Comparison of ENCODE assay signal across 1 cellular context in the genomic region with DNA sequence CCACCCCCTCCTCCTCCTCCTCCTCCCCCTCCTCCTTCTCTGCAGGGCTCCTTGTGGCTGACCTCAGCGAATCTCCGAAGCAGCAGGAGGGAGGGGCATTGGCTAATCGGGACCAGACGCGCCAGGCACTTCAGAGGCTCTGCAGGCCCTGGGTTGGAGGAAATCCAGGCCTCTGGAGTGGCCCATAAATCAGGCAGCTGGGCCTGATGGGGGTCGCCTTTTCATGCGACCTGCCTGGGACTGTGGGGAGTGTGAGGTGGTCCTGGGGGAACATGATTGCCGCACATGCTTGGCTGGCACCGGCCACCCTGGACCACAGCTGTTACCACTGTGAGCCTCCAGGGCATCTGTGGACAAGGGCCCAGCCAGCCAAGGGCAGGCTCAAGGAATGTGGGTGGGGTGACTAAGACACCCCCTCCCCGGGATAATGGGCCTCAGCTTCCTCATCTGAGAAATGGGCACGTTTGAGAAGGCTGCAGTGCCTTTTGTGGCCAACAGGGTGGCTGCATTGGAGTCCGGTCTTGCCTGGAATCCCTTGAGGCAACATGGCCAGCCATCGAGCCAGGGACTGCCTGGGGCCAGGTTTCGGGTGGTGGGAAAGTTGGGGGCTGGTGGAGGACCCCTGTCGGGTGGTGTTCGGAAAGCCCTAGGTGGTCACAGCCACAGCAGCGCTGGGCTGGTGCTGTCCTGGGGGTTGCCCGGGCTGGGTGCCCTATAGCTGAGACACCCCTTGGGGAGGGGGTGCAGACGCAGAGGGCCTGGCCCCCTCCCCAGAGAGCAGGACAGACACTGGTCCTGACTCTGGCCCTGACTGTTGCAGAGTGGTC.
TF ChIP-seq lines count a peak whose summit lies in the region.

No MANE protein-coding gene starts in this region.

TF ChIP-seq in HEK293, 187 proteins besides CTCF, POLR2A, EP300 and RAD21 (continued from another document and continues in another):
- TF ChIP-seq, protein P1, sequence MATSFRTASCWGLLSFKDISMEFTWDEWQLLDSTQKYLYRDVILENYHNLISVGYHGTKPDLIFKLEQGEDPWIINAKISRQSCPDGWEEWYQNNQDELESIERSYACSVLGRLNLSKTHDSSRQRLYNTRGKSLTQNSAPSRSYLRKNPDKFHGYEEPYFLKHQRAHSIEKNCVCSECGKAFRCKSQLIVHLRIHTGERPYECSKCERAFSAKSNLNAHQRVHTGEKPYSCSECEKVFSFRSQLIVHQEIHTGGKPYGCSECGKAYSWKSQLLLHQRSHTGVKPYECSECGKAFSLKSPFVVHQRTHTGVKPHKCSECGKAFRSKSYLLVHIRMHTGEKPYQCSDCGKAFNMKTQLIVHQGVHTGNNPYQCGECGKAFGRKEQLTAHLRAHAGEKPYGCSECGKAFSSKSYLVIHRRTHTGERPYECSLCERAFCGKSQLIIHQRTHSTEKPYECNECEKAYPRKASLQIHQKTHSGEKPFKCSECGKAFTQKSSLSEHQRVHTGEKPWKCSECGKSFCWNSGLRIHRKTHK (tag by site-specific recombination; IDR thresholded peaks at IDR 0.05): no peak
- TF ChIP-seq, protein P2, sequence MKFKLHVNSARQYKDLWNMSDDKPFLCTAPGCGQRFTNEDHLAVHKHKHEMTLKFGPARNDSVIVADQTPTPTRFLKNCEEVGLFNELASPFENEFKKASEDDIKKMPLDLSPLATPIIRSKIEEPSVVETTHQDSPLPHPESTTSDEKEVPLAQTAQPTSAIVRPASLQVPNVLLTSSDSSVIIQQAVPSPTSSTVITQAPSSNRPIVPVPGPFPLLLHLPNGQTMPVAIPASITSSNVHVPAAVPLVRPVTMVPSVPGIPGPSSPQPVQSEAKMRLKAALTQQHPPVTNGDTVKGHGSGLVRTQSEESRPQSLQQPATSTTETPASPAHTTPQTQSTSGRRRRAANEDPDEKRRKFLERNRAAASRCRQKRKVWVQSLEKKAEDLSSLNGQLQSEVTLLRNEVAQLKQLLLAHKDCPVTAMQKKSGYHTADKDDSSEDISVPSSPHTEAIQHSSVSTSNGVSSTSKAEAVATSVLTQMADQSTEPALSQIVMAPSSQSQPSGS (tag by site-specific recombination; IDR thresholded peaks at IDR 0.05; ENCODE audit: low read depth): no peak
- TF ChIP-seq ZSCAN30 (tag by site-specific recombination; IDR thresholded peaks at IDR 0.05) (peak; percentile 42), ZNF510 (tag by site-specific recombination; IDR thresholded peaks at IDR 0.05; ENCODE audit: insufficient replicate concordance) (no peak), GLI4 (tag by site-specific recombination; IDR thresholded peaks at IDR 0.05) (no peak), ZNF174 (tag by site-specific recombination; IDR thresholded peaks at IDR 0.05) (no peak), IKZF3 (tag by site-specific recombination; IDR thresholded peaks at IDR 0.05) (no peak), KLF10 (tag by site-specific recombination; IDR thresholded peaks at IDR 0.05) (no peak), ZNF660 (tag by site-specific recombination; IDR thresholded peaks at IDR 0.05) (no peak), ZNF426 (tag by site-specific recombination; IDR thresholded peaks at IDR 0.05) (no peak), ZNF354C (tag by site-specific recombination; IDR thresholded peaks at IDR 0.05; ENCODE audit: borderline replicate concordance, low read depth) (no peak), WT1 (tag by site-specific recombination; IDR thresholded peaks at IDR 0.05) (no peak), ZNF530 (tag by site-specific recombination; IDR thresholded peaks at IDR 0.05; ENCODE audit: low read depth) (no peak), ZNF555 (tag by site-specific recombination; conservative IDR thresholded peaks at IDR 0.05) (no peak), OSR2 (tag by site-specific recombination; IDR thresholded peaks at IDR 0.05) (no peak; the same call in 1 of the 2 replicates), HOXC10 (CRISPR knock-in tag; IDR thresholded peaks at IDR 0.05) (0 out of 2 replicates have a peak, but pooled peaks have one; percentile 42), ZNF777 (tag by site-specific recombination; IDR thresholded peaks at IDR 0.05; ENCODE audit: borderline replicate concordance) (no peak), FEZF1 (tag by site-specific recombination; IDR thresholded peaks at IDR 0.05) (no peak), ZNF19 (tag by site-specific recombination; IDR thresholded peaks at IDR 0.05; ENCODE audit: low read depth) (no peak), ZNF114 (tag by site-specific recombination; IDR thresholded peaks at IDR 0.05) (no peak)
- TF ChIP-seq, protein P3, sequence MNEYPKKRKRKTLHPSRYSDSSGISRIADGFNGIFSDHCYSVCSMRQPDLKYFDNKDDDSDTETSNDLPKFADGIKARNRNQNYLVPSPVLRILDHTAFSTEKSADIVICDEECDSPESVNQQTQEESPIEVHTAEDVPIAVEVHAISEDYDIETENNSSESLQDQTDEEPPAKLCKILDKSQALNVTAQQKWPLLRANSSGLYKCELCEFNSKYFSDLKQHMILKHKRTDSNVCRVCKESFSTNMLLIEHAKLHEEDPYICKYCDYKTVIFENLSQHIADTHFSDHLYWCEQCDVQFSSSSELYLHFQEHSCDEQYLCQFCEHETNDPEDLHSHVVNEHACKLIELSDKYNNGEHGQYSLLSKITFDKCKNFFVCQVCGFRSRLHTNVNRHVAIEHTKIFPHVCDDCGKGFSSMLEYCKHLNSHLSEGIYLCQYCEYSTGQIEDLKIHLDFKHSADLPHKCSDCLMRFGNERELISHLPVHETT (tag by site-specific recombination; IDR thresholded peaks at IDR 0.05): 0 out of 2 replicates have a peak, but pooled peaks have one; percentile 29
- TF ChIP-seq, protein P4, sequence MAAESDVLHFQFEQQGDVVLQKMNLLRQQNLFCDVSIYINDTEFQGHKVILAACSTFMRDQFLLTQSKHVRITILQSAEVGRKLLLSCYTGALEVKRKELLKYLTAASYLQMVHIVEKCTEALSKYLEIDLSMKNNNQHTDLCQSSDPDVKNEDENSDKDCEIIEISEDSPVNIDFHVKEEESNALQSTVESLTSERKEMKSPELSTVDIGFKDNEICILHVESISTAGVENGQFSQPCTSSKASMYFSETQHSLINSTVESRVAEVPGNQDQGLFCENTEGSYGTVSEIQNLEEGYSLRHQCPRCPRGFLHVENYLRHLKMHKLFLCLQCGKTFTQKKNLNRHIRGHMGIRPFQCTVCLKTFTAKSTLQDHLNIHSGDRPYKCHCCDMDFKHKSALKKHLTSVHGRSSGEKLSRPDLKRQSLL (tag by site-specific recombination; IDR thresholded peaks at IDR 0.05): no peak
- TF ChIP-seq, protein P5, sequence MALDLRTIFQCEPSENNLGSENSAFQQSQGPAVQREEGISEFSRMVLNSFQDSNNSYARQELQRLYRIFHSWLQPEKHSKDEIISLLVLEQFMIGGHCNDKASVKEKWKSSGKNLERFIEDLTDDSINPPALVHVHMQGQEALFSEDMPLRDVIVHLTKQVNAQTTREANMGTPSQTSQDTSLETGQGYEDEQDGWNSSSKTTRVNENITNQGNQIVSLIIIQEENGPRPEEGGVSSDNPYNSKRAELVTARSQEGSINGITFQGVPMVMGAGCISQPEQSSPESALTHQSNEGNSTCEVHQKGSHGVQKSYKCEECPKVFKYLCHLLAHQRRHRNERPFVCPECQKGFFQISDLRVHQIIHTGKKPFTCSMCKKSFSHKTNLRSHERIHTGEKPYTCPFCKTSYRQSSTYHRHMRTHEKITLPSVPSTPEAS (tag by site-specific recombination; IDR thresholded peaks at IDR 0.05): no peak
- TF ChIP-seq, protein P6, sequence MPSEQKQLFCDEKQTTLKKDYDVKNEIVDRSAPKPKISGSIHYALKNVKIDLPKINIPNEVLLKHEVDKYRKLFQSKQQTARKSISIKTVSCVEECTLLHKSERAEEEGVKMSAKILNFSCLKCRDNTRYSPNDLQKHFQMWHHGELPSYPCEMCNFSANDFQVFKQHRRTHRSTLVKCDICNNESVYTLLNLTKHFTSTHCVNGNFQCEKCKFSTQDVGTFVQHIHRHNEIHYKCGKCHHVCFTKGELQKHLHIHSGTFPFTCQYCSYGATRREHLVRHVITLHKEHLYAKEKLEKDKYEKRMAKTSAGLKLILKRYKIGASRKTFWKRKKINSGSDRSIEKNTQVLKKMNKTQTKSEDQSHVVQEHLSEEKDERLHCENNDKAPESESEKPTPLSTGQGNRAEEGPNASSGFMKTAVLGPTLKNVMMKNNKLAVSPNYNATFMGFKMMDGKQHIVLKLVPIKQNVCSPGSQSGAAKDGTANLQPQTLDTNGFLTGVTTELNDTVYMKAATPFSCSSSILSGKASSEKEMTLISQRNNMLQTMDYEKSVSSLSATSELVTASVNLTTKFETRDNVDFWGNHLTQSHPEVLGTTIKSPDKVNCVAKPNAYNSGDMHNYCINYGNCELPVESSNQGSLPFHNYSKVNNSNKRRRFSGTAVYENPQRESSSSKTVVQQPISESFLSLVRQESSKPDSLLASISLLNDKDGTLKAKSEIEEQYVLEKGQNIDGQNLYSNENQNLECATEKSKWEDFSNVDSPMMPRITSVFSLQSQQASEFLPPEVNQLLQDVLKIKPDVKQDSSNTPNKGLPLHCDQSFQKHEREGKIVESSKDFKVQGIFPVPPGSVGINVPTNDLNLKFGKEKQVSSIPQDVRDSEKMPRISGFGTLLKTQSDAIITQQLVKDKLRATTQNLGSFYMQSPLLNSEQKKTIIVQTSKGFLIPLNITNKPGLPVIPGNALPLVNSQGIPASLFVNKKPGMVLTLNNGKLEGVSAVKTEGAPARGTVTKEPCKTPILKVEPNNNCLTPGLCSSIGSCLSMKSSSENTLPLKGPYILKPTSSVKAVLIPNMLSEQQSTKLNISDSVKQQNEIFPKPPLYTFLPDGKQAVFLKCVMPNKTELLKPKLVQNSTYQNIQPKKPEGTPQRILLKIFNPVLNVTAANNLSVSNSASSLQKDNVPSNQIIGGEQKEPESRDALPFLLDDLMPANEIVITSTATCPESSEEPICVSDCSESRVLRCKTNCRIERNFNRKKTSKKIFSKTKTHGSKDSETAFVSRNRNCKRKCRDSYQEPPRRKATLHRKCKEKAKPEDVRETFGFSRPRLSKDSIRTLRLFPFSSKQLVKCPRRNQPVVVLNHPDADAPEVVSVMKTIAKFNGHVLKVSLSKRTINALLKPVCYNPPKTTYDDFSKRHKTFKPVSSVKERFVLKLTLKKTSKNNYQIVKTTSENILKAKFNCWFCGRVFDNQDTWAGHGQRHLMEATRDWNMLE (tag by site-specific recombination; conservative IDR thresholded peaks at IDR 0.05; ENCODE audit: low read depth): no peak
- TF ChIP-seq, protein P7, sequence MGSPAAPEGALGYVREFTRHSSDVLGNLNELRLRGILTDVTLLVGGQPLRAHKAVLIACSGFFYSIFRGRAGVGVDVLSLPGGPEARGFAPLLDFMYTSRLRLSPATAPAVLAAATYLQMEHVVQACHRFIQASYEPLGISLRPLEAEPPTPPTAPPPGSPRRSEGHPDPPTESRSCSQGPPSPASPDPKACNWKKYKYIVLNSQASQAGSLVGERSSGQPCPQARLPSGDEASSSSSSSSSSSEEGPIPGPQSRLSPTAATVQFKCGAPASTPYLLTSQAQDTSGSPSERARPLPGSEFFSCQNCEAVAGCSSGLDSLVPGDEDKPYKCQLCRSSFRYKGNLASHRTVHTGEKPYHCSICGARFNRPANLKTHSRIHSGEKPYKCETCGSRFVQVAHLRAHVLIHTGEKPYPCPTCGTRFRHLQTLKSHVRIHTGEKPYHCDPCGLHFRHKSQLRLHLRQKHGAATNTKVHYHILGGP (tag by site-specific recombination; IDR thresholded peaks at IDR 0.05): no peak
- TF ChIP-seq, protein P8, sequence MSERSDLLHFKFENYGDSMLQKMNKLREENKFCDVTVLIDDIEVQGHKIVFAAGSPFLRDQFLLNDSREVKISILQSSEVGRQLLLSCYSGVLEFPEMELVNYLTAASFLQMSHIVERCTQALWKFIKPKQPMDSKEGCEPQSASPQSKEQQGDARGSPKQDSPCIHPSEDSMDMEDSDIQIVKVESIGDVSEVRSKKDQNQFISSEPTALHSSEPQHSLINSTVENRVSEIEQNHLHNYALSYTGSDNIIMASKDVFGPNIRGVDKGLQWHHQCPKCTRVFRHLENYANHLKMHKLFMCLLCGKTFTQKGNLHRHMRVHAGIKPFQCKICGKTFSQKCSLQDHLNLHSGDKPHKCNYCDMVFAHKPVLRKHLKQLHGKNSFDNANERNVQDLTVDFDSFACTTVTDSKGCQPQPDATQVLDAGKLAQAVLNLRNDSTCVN (tag by site-specific recombination; optimal IDR thresholded peaks at IDR 0.05): no peak
- TF ChIP-seq, protein P9, sequence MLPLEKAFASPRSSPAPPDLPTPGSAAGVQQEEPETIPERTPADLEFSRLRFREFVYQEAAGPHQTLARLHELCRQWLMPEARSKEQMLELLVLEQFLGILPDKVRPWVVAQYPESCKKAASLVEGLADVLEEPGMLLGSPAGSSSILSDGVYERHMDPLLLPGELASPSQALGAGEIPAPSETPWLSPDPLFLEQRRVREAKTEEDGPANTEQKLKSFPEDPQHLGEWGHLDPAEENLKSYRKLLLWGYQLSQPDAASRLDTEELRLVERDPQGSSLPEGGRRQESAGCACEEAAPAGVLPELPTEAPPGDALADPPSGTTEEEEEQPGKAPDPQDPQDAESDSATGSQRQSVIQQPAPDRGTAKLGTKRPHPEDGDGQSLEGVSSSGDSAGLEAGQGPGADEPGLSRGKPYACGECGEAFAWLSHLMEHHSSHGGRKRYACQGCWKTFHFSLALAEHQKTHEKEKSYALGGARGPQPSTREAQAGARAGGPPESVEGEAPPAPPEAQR (tag by site-specific recombination; IDR thresholded peaks at IDR 0.05): no peak
- TF ChIP-seq, protein P10, sequence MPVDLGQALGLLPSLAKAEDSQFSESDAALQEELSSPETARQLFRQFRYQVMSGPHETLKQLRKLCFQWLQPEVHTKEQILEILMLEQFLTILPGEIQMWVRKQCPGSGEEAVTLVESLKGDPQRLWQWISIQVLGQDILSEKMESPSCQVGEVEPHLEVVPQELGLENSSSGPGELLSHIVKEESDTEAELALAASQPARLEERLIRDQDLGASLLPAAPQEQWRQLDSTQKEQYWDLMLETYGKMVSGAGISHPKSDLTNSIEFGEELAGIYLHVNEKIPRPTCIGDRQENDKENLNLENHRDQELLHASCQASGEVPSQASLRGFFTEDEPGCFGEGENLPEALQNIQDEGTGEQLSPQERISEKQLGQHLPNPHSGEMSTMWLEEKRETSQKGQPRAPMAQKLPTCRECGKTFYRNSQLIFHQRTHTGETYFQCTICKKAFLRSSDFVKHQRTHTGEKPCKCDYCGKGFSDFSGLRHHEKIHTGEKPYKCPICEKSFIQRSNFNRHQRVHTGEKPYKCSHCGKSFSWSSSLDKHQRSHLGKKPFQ (tag by site-specific recombination; IDR thresholded peaks at IDR 0.05): no peak
- TF ChIP-seq, protein P11, sequence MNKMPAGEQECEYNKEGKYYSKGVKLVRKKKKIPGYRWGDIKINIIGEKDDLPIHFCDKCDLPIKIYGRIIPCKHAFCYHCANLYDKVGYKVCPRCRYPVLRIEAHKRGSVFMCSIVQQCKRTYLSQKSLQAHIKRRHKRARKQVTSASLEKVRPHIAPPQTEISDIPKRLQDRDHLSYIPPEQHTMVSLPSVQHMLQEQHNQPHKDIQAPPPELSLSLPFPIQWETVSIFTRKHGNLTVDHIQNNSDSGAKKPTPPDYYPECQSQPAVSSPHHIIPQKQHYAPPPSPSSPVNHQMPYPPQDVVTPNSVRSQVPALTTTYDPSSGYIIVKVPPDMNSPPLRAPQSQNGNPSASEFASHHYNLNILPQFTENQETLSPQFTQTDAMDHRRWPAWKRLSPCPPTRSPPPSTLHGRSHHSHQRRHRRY (tag by site-specific recombination; IDR thresholded peaks at IDR 0.05): no peak
